30 cellular contexts compared by ENCODE assay signal in the genomic region with DNA sequence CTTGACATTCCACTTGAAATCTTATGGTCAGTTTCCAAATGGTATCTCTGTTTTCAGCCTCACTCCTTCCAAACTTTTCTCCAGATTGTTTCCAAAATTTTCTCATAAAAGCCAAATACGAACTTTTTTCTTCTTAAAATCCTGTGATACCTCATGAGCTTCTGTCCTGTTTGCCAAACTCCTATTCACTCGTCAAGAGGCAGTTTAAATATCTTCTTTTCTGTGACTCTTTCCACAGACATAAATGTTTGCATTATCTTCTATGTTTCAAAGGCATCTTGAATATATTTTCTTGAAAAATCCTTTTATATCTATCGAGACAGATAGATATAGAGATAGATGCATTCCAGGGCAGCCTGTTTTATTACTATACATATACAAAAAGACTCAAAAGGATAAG.
DNase-seq lines count a peak whose midpoint lies in the region; ATAC-seq, FAIRE-seq and TF ChIP-seq lines count a peak whose summit lies in the region.
"Had no signal": no experiment of that assay in that cellular context is flagged by ENCODE, and none has a peak within 500 bp of the region (broad histone marks: within the 10 kb centered on the region; RNA-seq: fewer than 3 reads in every experiment).

No MANE protein-coding gene starts in this region.

- H2AFZ ChIP-seq in SK-N-SH (ENCODE audit: low read depth): no peak overlapping the region
- no peak overlapping the region for H2AFZ ChIP-seq in endothelial cell of umbilical vein (ENCODE audit: low read depth, low read length)

- no peak for DNase-seq in SK-N-SH
- no peak for DNase-seq in endothelial cell of umbilical vein (ENCODE audit: low read depth, low spot score)
- DNase-seq in H7: no peak
- DNase-seq: 8988T; ACHN; AML-193; BE2C; C1 segment of cervical spinal cord; Caco-2; Calu3; CD4-positive, alpha-beta memory T cell; CD4-positive, alpha-beta T cell; CD4-positive, CD25-positive, alpha-beta regulatory T cell; CD8-positive, alpha-beta memory T cell; CD8-positive, alpha-beta T cell; COR-L47; DMS 273 treated with DMSO at 0.1 percent for 48 hours; DMS153; DMS53; DMS79; DMS79 treated with DMSO at 0.1 percent for 48 hours; DND-41; EL had no signal

- intact Hi-C loops in endothelial cell of umbilical vein (cut with micrococcal nuclease): loop anchor here (5.0 kb wide), 1 partner anchor 58 kb away; no protein-coding TSS in a partner anchor

- H3K36me3 ChIP-seq in SK-N-SH (replicated peaks in 1 of 2; ENCODE audit: control insufficient read depth in 1 of 2, insufficient read depth in 2 of 2, low read length in 1 of 2) (no peaks in the 10 kb centered on the region), endothelial cell of umbilical vein (ENCODE audit: control insufficient read depth in 2 of 2, extremely low read depth in 1 of 2, insufficient read depth in 2 of 2, low read length in 2 of 2) (no peaks in the 10 kb centered on the region), H7 (replicated peaks; ENCODE audit: control insufficient read depth, insufficient read depth, low read length) (no peaks in the 10 kb centered on the region)
- H3K36me3 ChIP-seq: BE2C had no signal

- TF ChIP-seq CTCF in SK-N-SH (IDR thresholded peaks at IDR 0.05): no peak
- no peak for TF ChIP-seq CTCF in endothelial cell of umbilical vein (IDR thresholded peaks at IDR 0.05; ENCODE audit: extremely low read depth in 1 of 2, insufficient read depth in 1 of 2, low read depth in 1 of 2, low read length in 2 of 2)

- POLR2A ChIA-PET in SK-N-SH (lab: Yijun Ruan, JAX): no interaction called here
- POLR2A ChIA-PET in endothelial cell of umbilical vein (lab: Charles Lee): no interaction called here

- dilution Hi-C loops in endothelial cell of umbilical vein (cut with MboI; ENCODE audit: extremely low pct_ligation_motif_present, low sequenced_read_pairs): no loop called here

- CTCF ChIA-PET in SK-N-SH (lab: Yijun Ruan, JAX): no interaction called here
- CTCF ChIA-PET in endothelial cell of umbilical vein (lab: Charles Lee): no interaction called here

- H3K9me3 ChIP-seq in SK-N-SH (no peaks in the 10 kb centered on the region), endothelial cell of umbilical vein (replicated peaks; ENCODE audit: control insufficient read depth, insufficient read depth, low read length) (no peaks in the 10 kb centered on the region)
- H3K9me3 ChIP-seq: A549; BE2C; BLaER1; BLaER1 treated with 17β-estradiol and CSF1 and Interleukin-3, amounts not matched to agents 10 nM and 100 nM; Caco-2 had no signal

- no peaks in the 10 kb centered on the region for H3K79me2 ChIP-seq in SK-N-SH (ENCODE audit: insufficient read depth)
- no peaks in the 10 kb centered on the region for H3K79me2 ChIP-seq in endothelial cell of umbilical vein (ENCODE audit: control insufficient read depth, insufficient read depth, low read length)

- TF ChIP-seq POLR2A in endothelial cell of umbilical vein (IDR thresholded peaks at IDR 0.05; ENCODE audit: low read depth, low read length): no peak

- H4K20me1 ChIP-seq in SK-N-SH (ENCODE audit: insufficient read depth) (no peaks in the 10 kb centered on the region), endothelial cell of umbilical vein (replicated peaks; ENCODE audit: control insufficient read depth, extremely low read depth, insufficient read depth, low read length) (no peaks in the 10 kb centered on the region)

- no peak overlapping the region for H3K4me3 ChIP-seq in SK-N-SH (ENCODE audit: low read depth in 2 of 2, low read length in 1 of 2)
- H3K4me3 ChIP-seq in endothelial cell of umbilical vein (replicated peaks in 1 of 3; ENCODE audit: insufficient read depth in 1 of 3, low read depth in 1 of 3, low read length in 3 of 3): no peak overlapping the region
- H3K4me3 ChIP-seq in H7 (ENCODE audit: insufficient read depth, low read depth, low read length): no peak overlapping the region
- H3K4me3 ChIP-seq: A549; BLaER1; BLaER1 treated with 17β-estradiol and CSF1 and Interleukin-3, amounts not matched to agents 10 nM and 100 nM had no signal

- no peaks in the 10 kb centered on the region for H3K27me3 ChIP-seq in SK-N-SH (ENCODE audit: insufficient read depth)
- H3K27me3 ChIP-seq in endothelial cell of umbilical vein (ENCODE audit: control insufficient read depth in 2 of 2, insufficient read depth in 2 of 2, low read length in 2 of 2): no peaks in the 10 kb centered on the region
- no peaks in the 10 kb centered on the region for H3K27me3 ChIP-seq in H7 (ENCODE audit: control insufficient read depth, insufficient read depth, low read length)
- H3K27me3 ChIP-seq: BE2C; BLaER1; BLaER1 treated with 17β-estradiol and CSF1 and Interleukin-3, amounts not matched to agents 10 nM and 100 nM had no signal

- no peak overlapping the region for H3K27ac ChIP-seq in SK-N-SH (ENCODE audit: low read depth in 2 of 2, low read length in 1 of 2)
- no peak overlapping the region for H3K27ac ChIP-seq in endothelial cell of umbilical vein (ENCODE audit: insufficient read depth, low read depth, low read length)
- H3K27ac ChIP-seq: 22Rv1; A549; BLaER1; BLaER1 treated with 17β-estradiol and CSF1 and Interleukin-3, amounts not matched to agents 10 nM and 100 nM; C4-2B had no signal

- H3F3A ChIP-seq in SK-N-SH (replicated peaks; ENCODE audit: insufficient read depth): no peaks in the 10 kb centered on the region

- peak; percentile 47 for FAIRE-seq in endothelial cell of umbilical vein (lab: Jason Lieb, UNC)
- FAIRE-seq: A204.1, A549 had no signal

- 7% methylated on average over 3 of the region's 3 CpGs for WGBS in SK-N-SH (ENCODE audit: low lambda C conversion rate)

- BruUV-seq in endothelial cell of umbilical vein (replicated peaks; lab: Mats Ljungman, UMichigan): no TSS peak

- TF ChIP-seq EP300 in SK-N-SH (IDR thresholded peaks at IDR 0.05; ENCODE audit: borderline replicate concordance in 1 of 2, low read depth in 1 of 2, low read length in 1 of 2): no peak

- no peaks in the 10 kb centered on the region for H3K9me1 ChIP-seq in endothelial cell of umbilical vein (replicated peaks; ENCODE audit: control insufficient read depth, extremely low read depth, insufficient read depth, low read length)

- no peak overlapping the region for H3K4me2 ChIP-seq in SK-N-SH
- no peak overlapping the region for H3K4me2 ChIP-seq in endothelial cell of umbilical vein (ENCODE audit: insufficient read depth, low read length)
- H3K4me2 ChIP-seq: A549; BLaER1; BLaER1 treated with 17β-estradiol and CSF1 and Interleukin-3, amounts not matched to agents 10 nM and 100 nM had no signal

- no peak for TF ChIP-seq RAD21 in SK-N-SH (IDR thresholded peaks at IDR 0.05; ENCODE audit: low read length)

- H3K9ac ChIP-seq in SK-N-SH (no peak overlapping the region), endothelial cell of umbilical vein (replicated peaks; ENCODE audit: extremely low read depth, insufficient read depth, low read length) (no peak overlapping the region)
- H3K9ac ChIP-seq: BLaER1; BLaER1 treated with 17β-estradiol and CSF1 and Interleukin-3, amounts not matched to agents 10 nM and 100 nM had no signal

- H3K4me1 ChIP-seq in SK-N-SH (ENCODE audit: control insufficient read depth in 1 of 2, insufficient read depth in 2 of 2, low read depth in 1 of 2, low read length in 1 of 2): no peaks in the 10 kb centered on the region; a peak in 1 of 4 replicates
- H3K4me1 ChIP-seq in endothelial cell of umbilical vein (ENCODE audit: control insufficient read depth, extremely low read depth, insufficient read depth, low read length): peaks cover 8% of the 10 kb centered on the region
- H3K4me1 ChIP-seq: A549; BE2C; BLaER1; BLaER1 treated with 17β-estradiol and CSF1 and Interleukin-3, amounts not matched to agents 10 nM and 100 nM; Caco-2 had no signal

- H3K9me2 ChIP-seq in SK-N-SH: no peaks in the 10 kb centered on the region

- ATAC-seq in SK-N-SH treated with all-trans-retinoic acid at 6 μM for 48 hours: no peak
- ATAC-seq: A549; CD8-positive, alpha-beta T cell had no signal

TF ChIP-seq in SK-N-SH treated with all-trans-retinoic acid at 6 μM for 48 hours, 23 proteins besides CTCF, POLR2A, EP300 and RAD21 (continues in another document):
- TF ChIP-seq ZC3H10 (CRISPR knock-in tag; IDR thresholded peaks at IDR 0.05): no peak
- peak; percentile 91 for TF ChIP-seq ZFP3 (CRISPR knock-in tag; IDR thresholded peaks at IDR 0.05)

TF ChIP-seq in SK-N-SH, 30 proteins besides CTCF, POLR2A, EP300 and RAD21 (continues in another document):
- TF ChIP-seq CHD2 (IDR thresholded peaks at IDR 0.05; ENCODE audit: low read length, partially characterized antibody): no peak

TF ChIP-seq in endothelial cell of umbilical vein, 7 proteins besides CTCF, POLR2A, EP300 and RAD21:
- TF ChIP-seq EZH2 (IDR thresholded peaks at IDR 0.05; ENCODE audit: borderline replicate concordance, low read depth, low read length, severe bottlenecking) (no peak), FOS (IDR thresholded peaks at IDR 0.05; ENCODE audit: borderline replicate concordance, insufficient read depth, low read length) (no peak), POLR2AphosphoS5 (IDR thresholded peaks at IDR 0.05; ENCODE audit: insufficient read depth, low read depth, low read length) (no peak), MYC (IDR thresholded peaks at IDR 0.05; ENCODE audit: low read depth, low read length) (no peak), GATA2 (IDR thresholded peaks at IDR 0.05; ENCODE audit: insufficient read depth, insufficient read length, low read depth, low read length) (no peak), JUN (IDR thresholded peaks at IDR 0.05; ENCODE audit: borderline replicate concordance, insufficient read depth, insufficient read length, low read depth) (no peak)
- TF ChIP-seq, protein P1, sequence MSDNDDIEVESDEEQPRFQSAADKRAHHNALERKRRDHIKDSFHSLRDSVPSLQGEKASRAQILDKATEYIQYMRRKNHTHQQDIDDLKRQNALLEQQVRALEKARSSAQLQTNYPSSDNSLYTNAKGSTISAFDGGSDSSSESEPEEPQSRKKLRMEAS (IDR thresholded peaks at IDR 0.05; ENCODE audit: insufficient read depth, insufficient read length): no peak
